Comparison of ENCODE assay signal across 31 cellular contexts in the genomic region with DNA sequence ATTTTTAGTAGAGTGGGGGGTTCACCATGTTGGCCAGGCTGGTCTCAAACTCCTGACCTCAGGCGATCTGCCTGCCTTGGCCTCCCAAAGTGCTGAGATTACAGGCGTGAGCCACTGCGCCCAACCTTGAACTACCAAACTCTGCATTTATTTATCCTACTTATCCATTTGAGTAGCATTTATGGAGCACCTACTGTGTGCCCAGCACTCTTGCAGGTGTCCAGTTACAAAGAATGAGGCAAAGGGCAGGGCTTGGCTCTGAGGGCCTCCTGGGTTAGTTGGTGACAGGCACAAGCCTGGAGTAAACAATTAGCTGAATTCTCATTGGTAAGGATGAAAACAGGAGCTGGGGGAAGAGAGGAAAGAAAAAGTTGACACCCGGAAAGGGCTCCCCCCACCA.
"Had no signal": no experiment of that assay in that cellular context is flagged by ENCODE, and none has a peak within 500 bp of the region (broad histone marks: within the 10 kb centered on the region; RNA-seq: fewer than 3 reads in every experiment).

No MANE protein-coding gene starts in this region.

- H3K9me3 ChIP-seq: esophagus muscularis mucosa, gastrocnemius medialis had no signal

- ATAC-seq: activated CD4-positive, CD25-positive, alpha-beta regulatory T cell treated with anti-CD3 and anti-CD28 coated beads, Interleukin-2, amount 50 U/mL, for 24 hours; activated CD8-positive, alpha-beta T cell treated with anti-CD3 and anti-CD28 coated beads for 36 hours; activated T-cell treated with anti-CD3 and anti-CD28 coated beads, Interleukin-2, amount 50 U/mL, for 4 hours; activated T-helper 17 cell treated with anti-CD3 and anti-CD28 coated beads, Interleukin-2, amount 50 U/mL, for 72 hours; effector memory CD8-positive, alpha-beta T cell; foreskin keratinocyte; gastrocnemius medialis; T-helper 17 cell had no signal

- H3K27me3 ChIP-seq: esophagus muscularis mucosa, gastrocnemius medialis had no signal

- H3K4me3 ChIP-seq: esophagus muscularis mucosa, gastrocnemius medialis had no signal

- H3K36me3 ChIP-seq: brain microvascular endothelial cell, esophagus muscularis mucosa, gastrocnemius medialis, WERI-Rb-1 had no signal

- H3K4me1 ChIP-seq: foreskin keratinocyte had no signal

- H3K27ac ChIP-seq: brain microvascular endothelial cell, foreskin keratinocyte, WERI-Rb-1 had no signal

- DNase-seq: activated B cell treated with CpG ODN at 0.5 μM for 24 hours; activated CD4-positive, alpha-beta T cell treated with anti-CD3 and anti-CD28 coated beads for 48 hours; activated CD4-positive, alpha-beta T cell treated with anti-CD3 and anti-CD28 coated beads, Interleukin-2, amount 50 U/mL, for 1 hour; activated CD4-positive, alpha-beta T cell treated with anti-CD3 and anti-CD28 coated beads, Interleukin-2, amount 50 U/mL, for 48 hours; activated CD8-positive, alpha-beta memory T cell treated with anti-CD3 and anti-CD28 coated beads for 24 hours; activated CD8-positive, alpha-beta T cell treated with anti-CD3 and anti-CD28 coated beads for 36 hours; activated effector memory CD4-positive, alpha-beta T cell treated with Interleukin-2 at 50 U/mL for 16 hours; activated gamma-delta T cell treated with Interleukin-2 at 50 U/mL for 16 hours; activated naive CD4-positive, alpha-beta T cell treated with anti-CD3 and anti-CD28 coated beads, Interleukin-2, amount 50 U/mL, for 16 hours; activated naive CD4-positive, alpha-beta T cell treated with Interleukin-2 at 50 U/mL for 16 hours; activated T-cell treated with anti-CD3 and anti-CD28 coated beads, Interleukin-2, amount 50 U/mL, for 4 hours; amniotic stem cell; brain microvascular endothelial cell; cortex of kidney; dermis blood vessel endothelial cell; effector CD4-positive, alpha-beta T cell; effector memory CD8-positive, alpha-beta T cell; erythroblast; foreskin keratinocyte; gastrocnemius medialis; glutamatergic neuron; T-helper 1 cell; T-helper 17 cell; T1000; WERI-Rb-1 had no signal

- FAIRE-seq: astrocyte, bronchial epithelial cell, colon had no signal
